ENCODE assay signal across 8 cellular contexts in genomic region chr1:75723989-75724471, GRCh38. TPM values are rescaled to one million over a fixed set of nuclear protein-coding genes. Genes with fewer than 3 reads are reported as not detected.
DNase-seq lines count a peak whose midpoint lies in the region; ATAC-seq and TF ChIP-seq lines count a peak whose summit lies in the region.

No MANE protein-coding gene starts in this region.

- DNase-seq in AG08396 (ENCODE audit: low spot score) (peak; percentile 89), NCI-H2171 (lab: John Stamatoyannopoulos, UW) (peak; percentile 65), dedifferentiated amniotic fluid mesenchymal stem cell (ENCODE audit: extremely low spot score) (peak; percentile 16), left lobe of liver (ENCODE audit: low spot score) (peak; percentile 91)
- peak; percentile 54 for DNase-seq in stimulated activated CD4-positive, alpha-beta T cell treated with anti-CD3 and anti-CD28 coated beads, Interleukin-2, amount 100 ng/mL, for 4 hours (ENCODE audit: low read depth)

- TF ChIP-seq CTCF in WI38 (IDR thresholded peaks at IDR 0.05; ENCODE audit: low read depth, low read length): no peak

- peak overlapping the region; percentile 75 for H3K4me3 ChIP-seq in WI38 (ENCODE audit: low read depth, low read length)

- ATAC-seq in GM18858 (IDR thresholded peaks at IDR 0.05; ENCODE audit: unreplicated experiment) (peak; percentile 39), HG03064 (IDR thresholded peaks at IDR 0.05; ENCODE audit: low read depth, unreplicated experiment) (peak; percentile 67), left lobe of liver (peak; percentile 90)

RNA-seq across cellular contexts. Expression of gene ACADM, which starts 0.5 kb away (rescaled TPM):
- 91.5 TPM for total RNA-seq in left lobe of liver

Comparison
In these comparisons a context has a peak if more than half of its experiments do, and no peak if none do; other contexts are left out.
1. Peak in every context shown above with its lines: DNase-seq, ATAC-seq and H3K4me3 ChIP-seq.
2. DNase-seq: peak in every context shown above with its lines; median percentile 91 in left lobe of liver; 89 in AG08396; 65 in NCI-H2171; 54 in stimulated activated CD4-positive, alpha-beta T cell treated with anti-CD3 and anti-CD28 coated beads, Interleukin-2, amount 100 ng/mL, for 4 hours; 16 in dedifferentiated amniotic fluid mesenchymal stem cell.
3. ATAC-seq: peak in every context shown above with its lines; median percentile 90 in left lobe of liver; 67 in HG03064; 39 in GM18858.